In genomic region chrX:1435241-1435900, GRCh38 we compare ENCODE assay signal across 1 cellular context.
TF ChIP-seq lines count a peak whose summit lies in the region.

No MANE protein-coding gene starts in this region.

TF ChIP-seq in A549, 52 proteins besides CTCF, POLR2A, EP300 and RAD21:
- TF ChIP-seq KDM5A (IDR thresholded peaks at IDR 0.05): no peak
- TF ChIP-seq JUNB (IDR thresholded peaks at IDR 0.05): no peak
- TF ChIP-seq HDAC2 (IDR thresholded peaks at IDR 0.05): no peak
- TF ChIP-seq ZFP36 (IDR thresholded peaks at IDR 0.05; ENCODE audit: borderline replicate concordance, partially characterized antibody): no peak
- no peak for TF ChIP-seq SMC3 (IDR thresholded peaks at IDR 0.05)
- TF ChIP-seq ESRRA (IDR thresholded peaks at IDR 0.05; ENCODE audit: borderline replicate concordance, low read length): no peak
- TF ChIP-seq RCOR1 (IDR thresholded peaks at IDR 0.05; ENCODE audit: low read depth, low read length): no peak
- no peak for TF ChIP-seq NR3C1 (IDR thresholded peaks at IDR 0.05)
- no peak for TF ChIP-seq CEBPB (IDR thresholded peaks at IDR 0.05)
- TF ChIP-seq MAZ (IDR thresholded peaks at IDR 0.05; ENCODE audit: borderline replicate concordance, low read depth, low read length): no peak
- TF ChIP-seq PBX3 (IDR thresholded peaks at IDR 0.05): no peak
- no peak for TF ChIP-seq HOXA7 (CRISPR knock-in tag; IDR thresholded peaks at IDR 0.05)
